ENCODE assay signal across 11 cellular contexts in the genomic region with DNA sequence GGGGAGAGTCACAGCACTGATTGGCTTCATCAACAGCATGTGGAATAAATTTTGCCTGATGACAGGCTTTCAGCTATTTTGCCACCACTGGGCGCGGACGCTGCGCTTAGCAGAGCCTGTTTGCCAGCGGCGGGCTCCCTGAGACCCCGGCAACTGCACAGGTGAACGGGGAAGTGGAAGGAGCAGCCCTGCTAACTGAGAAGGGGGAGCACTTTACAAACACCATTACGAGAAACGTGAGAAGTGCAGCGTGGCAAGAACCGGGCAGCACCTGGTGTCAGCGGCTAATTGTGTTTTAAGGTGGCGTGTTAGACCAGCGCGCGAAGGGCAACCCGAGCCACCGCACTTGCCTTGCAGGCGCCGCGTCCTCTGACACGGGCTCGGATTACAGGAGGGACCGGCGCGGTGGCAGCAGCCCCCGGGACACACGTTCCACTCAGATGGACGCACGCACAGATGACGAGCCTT.
DNase-seq lines count a peak whose midpoint lies in the region; ATAC-seq and TF ChIP-seq lines count a peak whose summit lies in the region.
"Had no signal": no experiment of that assay in that cellular context is flagged by ENCODE, and none has a peak within 500 bp of the region (broad histone marks: within the 10 kb centered on the region; RNA-seq: fewer than 3 reads in every experiment).

No MANE protein-coding gene starts in this region.

- H3K27me3 ChIP-seq in H7 (ENCODE audit: control insufficient read depth, insufficient read depth, low read length) = peaks cover 19% of the 10 kb centered on the region
- peaks cover 29% of the 10 kb centered on the region for H3K27me3 ChIP-seq in neural cell (ENCODE audit: insufficient read depth, low read depth, low read length)

- peak overlapping the region; percentile 60 for H3K4me2 ChIP-seq in neural cell (ENCODE audit: low read length)

- H3K9me3 Mint-ChIP-seq in activated CD4-positive, alpha-beta T cell treated with anti-CD3 and anti-CD28 coated beads, Interleukin-2, amount 10 ng/mL, durations not matched to agents 7 days and 5 days = no peaks in the 10 kb centered on the region

- H3K4me1 Mint-ChIP-seq in activated CD4-positive, alpha-beta T cell treated with anti-CD3 and anti-CD28 coated beads, Interleukin-2, amount 10 ng/mL, durations not matched to agents 7 days and 5 days = no peaks in the 10 kb centered on the region
- no peaks in the 10 kb centered on the region for H3K4me1 Mint-ChIP-seq in T-helper 17 cell

- H4K20me1 ChIP-seq in neural cell (ENCODE audit: insufficient read depth) = no peaks in the 10 kb centered on the region

- no peak overlapping the region for H3K27ac ChIP-seq in neural cell (ENCODE audit: low read length)
- H3K27ac ChIP-seq: VCaP had no signal

- CTCF ChIA-PET in activated CD4-positive, alpha-beta T cell treated with anti-CD3 and anti-CD28 coated beads, Interleukin-2, amount 10 ng/mL, durations not matched to agents 7 days and 5 days (lab: Charles Lee) = no interaction called here

- ATAC-seq in GM18519 (IDR thresholded peaks at IDR 0.05; ENCODE audit: low FRiP score, unreplicated experiment) (no peak), T-helper 17 cell (no peak)

- TF ChIP-seq RAD21 in neural cell (conservative IDR thresholded peaks at IDR 0.05) = no peak

- no peaks in the 10 kb centered on the region for H3F3A ChIP-seq in neural cell (ENCODE audit: insufficient read depth, low read length, poor library complexity, severe bottlenecking)

- no peaks in the 10 kb centered on the region for H3K36me3 Mint-ChIP-seq in activated CD4-positive, alpha-beta T cell treated with anti-CD3 and anti-CD28 coated beads, Interleukin-2, amount 10 ng/mL, durations not matched to agents 7 days and 5 days (ENCODE audit: low read depth)
- no peaks in the 10 kb centered on the region for H3K36me3 Mint-ChIP-seq in T-helper 17 cell (ENCODE audit: low read depth)

- no peak overlapping the region for H3K27ac Mint-ChIP-seq in activated CD4-positive, alpha-beta T cell treated with anti-CD3 and anti-CD28 coated beads, Interleukin-2, amount 10 ng/mL, durations not matched to agents 7 days and 5 days
- no peak overlapping the region for H3K27ac Mint-ChIP-seq in T-helper 17 cell

- no peaks in the 10 kb centered on the region for H3K9me2 ChIP-seq in neural cell (ENCODE audit: insufficient read depth, low read length)

- H3K9ac ChIP-seq in neural cell (ENCODE audit: low read length) = no peak overlapping the region

- no peaks in the 10 kb centered on the region for H3K36me3 ChIP-seq in H7 (replicated peaks; ENCODE audit: control insufficient read depth, insufficient read depth, low read length)
- no peaks in the 10 kb centered on the region for H3K36me3 ChIP-seq in neural cell (ENCODE audit: insufficient read depth, low read length)

- DNase-seq in H7 (peak; percentile 38), NCI-H2227 (lab: John Stamatoyannopoulos, UW; ENCODE audit: unreplicated experiment) (peak; percentile 16), epithelial cell of esophagus (ENCODE audit: low read depth) (peak; percentile 6), DMS53 (lab: John Stamatoyannopoulos, UW) (no peak), T-helper 17 cell (no peak)
- no peak for DNase-seq in activated CD4-positive, alpha-beta T cell treated with anti-CD3 and anti-CD28 coated beads, Interleukin-2, amount 10 ng/mL, durations not matched to agents 7 days and 5 days
- DNase-seq: NCI-H1694 treated with DMSO at 0.1 percent for 48 hours, nucleus accumbens had no signal

- POLR2A ChIA-PET in activated CD4-positive, alpha-beta T cell treated with anti-CD3 and anti-CD28 coated beads, Interleukin-2, amount 10 ng/mL, durations not matched to agents 7 days and 5 days (lab: Charles Lee) = no interaction called here

- H2AFZ ChIP-seq in neural cell (ENCODE audit: low read depth, low read length) = no peak overlapping the region

- H3K4me3 ChIP-seq in H7 (ENCODE audit: insufficient read depth, low read depth, low read length) = peak overlapping the region; percentile 26; the same call in 1 of the 2 replicates
- H3K4me3 ChIP-seq in epithelial cell of esophagus (ENCODE audit: low read length) = peak overlapping the region; percentile 4
- H3K4me3 ChIP-seq in neural cell (ENCODE audit: low read length) = peak overlapping the region; percentile 62

- H3K4me3 Mint-ChIP-seq in activated CD4-positive, alpha-beta T cell treated with anti-CD3 and anti-CD28 coated beads, Interleukin-2, amount 10 ng/mL, durations not matched to agents 7 days and 5 days = no peak overlapping the region
- no peak overlapping the region for H3K4me3 Mint-ChIP-seq in T-helper 17 cell

- no peak for TF ChIP-seq CTCF in epithelial cell of esophagus (IDR thresholded peaks at IDR 0.05; ENCODE audit: insufficient read depth, low read depth, low read length, missing control alignments)
- TF ChIP-seq CTCF in neural cell (IDR thresholded peaks at IDR 0.05; ENCODE audit: poor library complexity, severe bottlenecking) = no peak

- H3K27me3 Mint-ChIP-seq in activated CD4-positive, alpha-beta T cell treated with anti-CD3 and anti-CD28 coated beads, Interleukin-2, amount 10 ng/mL, durations not matched to agents 7 days and 5 days = peaks cover 7% of the 10 kb centered on the region
- peaks cover 8% of the 10 kb centered on the region for H3K27me3 Mint-ChIP-seq in T-helper 17 cell

- TF ChIP-seq EP300 in neural cell (conservative IDR thresholded peaks at IDR 0.05; ENCODE audit: poor library complexity, severe bottlenecking) = no peak

- H3K79me2 ChIP-seq in neural cell (replicated peaks; ENCODE audit: insufficient read depth, low read length) = no peaks in the 10 kb centered on the region

- H3K9me3 ChIP-seq in neural cell (ENCODE audit: low read length) (no peaks in the 10 kb centered on the region), T-helper 17 cell (ENCODE audit: control insufficient read depth, low read length, poor library complexity, severe bottlenecking) (peaks cover 2% of the 10 kb centered on the region)

TF ChIP-seq in neural cell, 6 proteins besides CTCF, POLR2A, EP300 and RAD21:
- no peak for TF ChIP-seq REST (IDR thresholded peaks at IDR 0.05; ENCODE audit: borderline replicate concordance)
- TF ChIP-seq POLR2AphosphoS5 (IDR thresholded peaks at IDR 0.05) = no peak
- TF ChIP-seq TAF1 (IDR thresholded peaks at IDR 0.05; ENCODE audit: low read depth) = no peak
- TF ChIP-seq SMC3 (conservative IDR thresholded peaks at IDR 0.05; ENCODE audit: poor library complexity) = no peak
- no peak for TF ChIP-seq MXI1 (conservative IDR thresholded peaks at IDR 0.05; ENCODE audit: poor library complexity, severe bottlenecking)
- TF ChIP-seq EZH2 (IDR thresholded peaks at IDR 0.05; ENCODE audit: borderline replicate concordance, insufficient read depth, low read length, poor library complexity, severe bottlenecking) = no peak

Comparison
In these comparisons a context has a peak if more than half of its experiments do, and no peak if none do; other contexts are left out.
1. DNase-seq: peak in H7 (single experiment), NCI-H2227 (single experiment) and epithelial cell of esophagus (single experiment); none in DMS53 (single experiment), activated CD4-positive, alpha-beta T cell treated with anti-CD3 and anti-CD28 coated beads, Interleukin-2, amount 10 ng/mL, durations not matched to agents 7 days and 5 days (single experiment) and T-helper 17 cell (0 of 3).
2. H3K4me3 ChIP-seq: peak in every context shown above with its lines; median percentile 62 in neural cell; 26 in H7; 4 in epithelial cell of esophagus.